Comparison of ENCODE assay signal across 1 cellular context in the genomic region with DNA sequence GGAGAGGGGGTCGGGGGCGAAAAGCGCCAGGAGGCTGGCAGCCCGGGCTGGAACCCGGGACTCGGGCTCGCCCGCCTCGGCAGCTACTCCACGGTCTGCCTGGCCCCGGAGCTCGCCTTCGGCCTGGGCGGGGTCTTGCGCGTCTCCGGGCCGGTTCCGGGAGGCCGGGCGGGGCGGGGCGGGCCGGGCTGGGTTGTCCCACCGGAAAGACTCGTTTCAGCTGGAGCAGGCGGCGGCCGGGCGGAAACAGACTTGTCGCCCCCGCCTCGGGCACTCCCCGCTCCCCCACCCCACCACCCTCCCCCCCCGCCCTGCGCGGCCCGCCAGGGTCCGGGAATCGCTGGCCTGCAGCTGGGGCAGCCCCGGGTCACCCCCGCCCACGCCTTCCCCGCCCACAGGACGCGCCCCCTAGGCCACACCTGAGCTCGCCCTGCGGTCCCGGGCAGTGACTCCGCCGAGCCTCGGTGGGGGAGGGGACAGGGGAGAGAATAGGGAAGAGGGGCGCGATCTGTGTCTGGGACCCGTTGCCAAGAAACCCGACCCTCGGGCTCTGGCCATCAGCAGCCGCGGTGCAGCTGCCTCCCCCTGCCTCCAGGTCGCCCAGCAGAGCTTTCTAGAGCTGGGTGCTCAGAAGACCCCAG.
A peak's percentile ranks its signal among the peaks of the same experiment; 100 is the strongest.
TF ChIP-seq lines count a peak whose summit lies in the region.

No MANE protein-coding gene starts in this region.

TF ChIP-seq in H1, 55 proteins besides CTCF, POLR2A, EP300 and RAD21:
- TF ChIP-seq NRF1 (IDR thresholded peaks at IDR 0.05; ENCODE audit: low read depth, low read length) (no peak), MAX (IDR thresholded peaks at IDR 0.05) (no peak; the same call in 1 of the 2 replicates), PHF8 (conservative IDR thresholded peaks at IDR 0.05; ENCODE audit: low read depth, low read length) (0 out of 2 replicates have a peak, but pooled peaks have one; percentile 19), TEAD4 (IDR thresholded peaks at IDR 0.05; ENCODE audit: low read depth, low read length) (no peak), TBP (IDR thresholded peaks at IDR 0.05; ENCODE audit: low read depth, low read length) (no peak), TAF7 (optimal IDR thresholded peaks at IDR 0.05; ENCODE audit: borderline replicate concordance, low read depth, low read length) (no peak), RFX5 (IDR thresholded peaks at IDR 0.05; ENCODE audit: borderline replicate concordance, low read depth, low read length) (no peak), GABPA (IDR thresholded peaks at IDR 0.05; ENCODE audit: borderline replicate concordance, insufficient read depth, low read length) (no peak), KDM4A (IDR thresholded peaks at IDR 0.05; ENCODE audit: low read depth, low read length, severe bottlenecking) (no peak), RBBP5 (IDR thresholded peaks at IDR 0.05; ENCODE audit: borderline replicate concordance, low read depth, low read length) (no peak), TAF1 (IDR thresholded peaks at IDR 0.05; ENCODE audit: low read depth, low read length) (peak; percentile 11; the same call in 1 of the 2 replicates), ZNF274 (IDR thresholded peaks at IDR 0.05; ENCODE audit: borderline replicate concordance, extremely low read depth, low read length) (no peak), MAFK (IDR thresholded peaks at IDR 0.05; ENCODE audit: low read depth, low read length) (no peak), SRF (IDR thresholded peaks at IDR 0.05; ENCODE audit: low read depth, low read length) (no peak), RXRA (IDR thresholded peaks at IDR 0.05; ENCODE audit: insufficient read depth, low read depth, low read length) (no peak), GTF2F1 (IDR thresholded peaks at IDR 0.05; ENCODE audit: borderline replicate concordance, low read depth, low read length) (no peak), KDM5A (IDR thresholded peaks at IDR 0.05; ENCODE audit: low read length) (no peak), ASH2L (IDR thresholded peaks at IDR 0.05; ENCODE audit: low read length) (no peak), SP1 (IDR thresholded peaks at IDR 0.05; ENCODE audit: low read depth, low read length) (no peak), HDAC2 (IDR thresholded peaks at IDR 0.05; ENCODE audit: borderline replicate concordance in 1 of 2, low read depth in 2 of 2, low read length in 2 of 2) (0 out of 4 replicates have a peak, but pooled peaks of 1 of the 2 experiments have one; percentile 14), HDAC6 (IDR thresholded peaks at IDR 0.05; ENCODE audit: low read depth, low read length) (no peak), EGR1 (IDR thresholded peaks at IDR 0.05; ENCODE audit: borderline replicate concordance, low read depth, low read length) (peak; percentile 93), YY1 (IDR thresholded peaks at IDR 0.05; ENCODE audit: low read depth, low read length) (no peak)
